In genomic region chr11:120102050-120102861, GRCh38 we compare ENCODE assay signal across 17 cellular contexts. TPM values are rescaled to one million over a fixed set of nuclear protein-coding genes. Genes with fewer than 3 reads are reported as not detected.
DNase-seq lines count a peak whose midpoint lies in the region; ATAC-seq and TF ChIP-seq lines count a peak whose summit lies in the region.
"Had no signal": no experiment of that assay in that cellular context is flagged by ENCODE, and none has a peak within 500 bp of the region (broad histone marks: within the 10 kb centered on the region; RNA-seq: fewer than 3 reads in every experiment).

No MANE protein-coding gene starts in this region.

- H3K4me3 ChIP-seq in heart right ventricle (no peak overlapping the region), neuronal stem cell (ENCODE audit: low read length in 2 of 2) (no peak overlapping the region), neural progenitor cell (no peak overlapping the region)
- H3K4me3 ChIP-seq: A549, GM12878, GM23338 had no signal

- H3K18ac ChIP-seq in neuronal stem cell (ENCODE audit: low read length) = peak overlapping the region; percentile 20

- peaks cover 0 to 63% (median 35%) of the 10 kb centered on the region in 7 donors for H3K27me3 ChIP-seq in heart right ventricle
- peaks cover 0 to 53% (median 0%) of the 10 kb centered on the region in 3 experiments for H3K27me3 ChIP-seq in neuronal stem cell (ENCODE audit: control insufficient read depth in 3 of 3, insufficient read depth in 3 of 3, low read depth in 1 of 3, low read length in 3 of 3)
- peaks cover 83% of the 10 kb centered on the region for H3K27me3 ChIP-seq in neural progenitor cell

- no peak overlapping the region for H3K4ac ChIP-seq in neuronal stem cell (ENCODE audit: low read length)

- H3K14ac ChIP-seq in neuronal stem cell (ENCODE audit: low read length) = no peak overlapping the region

- H3K4me2 ChIP-seq in neuronal stem cell (ENCODE audit: insufficient read depth, low read length, poor library complexity, severe bottlenecking) (no peak overlapping the region), neural progenitor cell (no peak overlapping the region)
- H3K4me2 ChIP-seq: A549, GM23338 had no signal

- no peak overlapping the region for H4K8ac ChIP-seq in neuronal stem cell (ENCODE audit: low read depth, low read length)

- H3K27ac ChIP-seq in heart right ventricle = no peak overlapping the region
- H3K27ac ChIP-seq in neuronal stem cell (replicated peaks; ENCODE audit: low read length) = no peak overlapping the region
- H3K27ac ChIP-seq in neural progenitor cell = no peak overlapping the region
- H3K27ac ChIP-seq: A549 had no signal

- H3K9ac ChIP-seq in neuronal stem cell (ENCODE audit: low read depth, low read length, poor library complexity) = no peak overlapping the region
- H3K9ac ChIP-seq in neural progenitor cell = no peak overlapping the region

- H2BK15ac ChIP-seq in neuronal stem cell (ENCODE audit: low read length) = no peak overlapping the region

- H2BK120ac ChIP-seq in neuronal stem cell (ENCODE audit: low read depth, low read length) = no peak overlapping the region

- peaks cover 11% of the 10 kb centered on the region for H3F3A ChIP-seq in neural progenitor cell (ENCODE audit: low read depth)

- H3K36me3 Mint-ChIP-seq in neural progenitor cell = peaks cover 2% of the 10 kb centered on the region
- H3K36me3 Mint-ChIP-seq: CD14-positive monocyte; CD8-positive, alpha-beta T cell had no signal

- H3K4me1 Mint-ChIP-seq in neural progenitor cell = peaks cover 45% of the 10 kb centered on the region
- H3K4me1 Mint-ChIP-seq: CD14-positive monocyte had no signal

- no peaks in the 10 kb centered on the region for H3K79me1 ChIP-seq in neuronal stem cell (ENCODE audit: low read depth, low read length)

- DNase-seq in Right ventricle myocardium superior (peak; percentile 12), heart right ventricle (no peak), NCI-H187 treated with DMSO at 0.1 percent for 48 hours (lab: John Stamatoyannopoulos, UW) (peak; percentile 24), neuronal stem cell (ENCODE audit: low spot score) (no peak), neural progenitor cell (ENCODE audit: low spot score) (no peak)
- DNase-seq in effector CD4-positive, alpha-beta T cell = no peak
- DNase-seq: CD8-positive, alpha-beta T cell; COR-L47; DMS153; H9 had no signal

- no peak overlapping the region for H3K4me3 Mint-ChIP-seq in neural progenitor cell
- H3K4me3 Mint-ChIP-seq: CD14-positive monocyte; CD8-positive, alpha-beta T cell; GM23338; H9 had no signal

- no peaks in the 10 kb centered on the region for H3K36me3 ChIP-seq in heart right ventricle
- H3K36me3 ChIP-seq in neuronal stem cell (replicated peaks in 1 of 2; ENCODE audit: control insufficient read depth in 2 of 2, insufficient read depth in 2 of 2, low read length in 2 of 2) = no peaks in the 10 kb centered on the region
- H3K36me3 ChIP-seq in neural progenitor cell = no peaks in the 10 kb centered on the region

- H3K9me3 ChIP-seq in heart right ventricle (no peaks in the 10 kb centered on the region), neuronal stem cell (replicated peaks in 1 of 2; ENCODE audit: control insufficient read depth in 2 of 2, insufficient read depth in 1 of 2, low read depth in 1 of 2, low read length in 2 of 2) (peaks cover 0 to 6% of the 10 kb centered on the region in 2 donors), neural progenitor cell (ENCODE audit: low read depth) (no peaks in the 10 kb centered on the region)
- H3K9me3 ChIP-seq: A549 had no signal

- H3K23ac ChIP-seq in neuronal stem cell (ENCODE audit: low read depth, low read length, poor library complexity) = no peak overlapping the region

- H2AK5ac ChIP-seq in neuronal stem cell (ENCODE audit: low read depth, low read length) = peak overlapping the region; percentile 14

- H3K27ac Mint-ChIP-seq in neural progenitor cell = no peak overlapping the region
- H3K27ac Mint-ChIP-seq: CD14-positive monocyte; CD8-positive, alpha-beta T cell; GM23338; H9 had no signal

- intact Hi-C loops in Right ventricle myocardium superior (cut with DNase I) (no loop called here), heart right ventricle (cut with DNase I) (loop anchor here in 4 of 10 donors (10.0 kb wide), 3 partner anchors 367 to 617 kb away; partner anchors contain the start of gene NECTIN1 (in 2 of the 4))

- peak overlapping the region; percentile 18 for H2BK12ac ChIP-seq in neuronal stem cell (ENCODE audit: low read length)

- no peaks in the 10 kb centered on the region for H3K4me1 ChIP-seq in heart right ventricle
- H3K4me1 ChIP-seq in neuronal stem cell (ENCODE audit: control insufficient read depth in 2 of 2, insufficient read depth in 1 of 2, low read depth in 1 of 2, low read length in 2 of 2) = peaks cover 0 to 18% of the 10 kb centered on the region in 2 donors
- peaks cover 26% of the 10 kb centered on the region for H3K4me1 ChIP-seq in neural progenitor cell
- H3K4me1 ChIP-seq: A549 had no signal

- no peak overlapping the region for H4K91ac ChIP-seq in neuronal stem cell (ENCODE audit: low read depth, low read length, poor library complexity)

- H2BK5ac ChIP-seq in neuronal stem cell (ENCODE audit: low read length) = no peak overlapping the region

- no peaks in the 10 kb centered on the region for H3K79me2 ChIP-seq in neural progenitor cell (ENCODE audit: low read depth)

- ATAC-seq in Right ventricle myocardium superior (ENCODE audit: poor library complexity) = no peak
- no peak for ATAC-seq in heart right ventricle
- ATAC-seq in HG02884 (IDR thresholded peaks at IDR 0.05; ENCODE audit: unreplicated experiment) = no peak
- ATAC-seq: A549; CD8-positive, alpha-beta T cell; GM12878; GM23338; HepG2 had no signal

- no peak overlapping the region for H2AFZ ChIP-seq in neuronal stem cell (ENCODE audit: low read length)
- no peak overlapping the region for H2AFZ ChIP-seq in neural progenitor cell (replicated peaks)
- H2AFZ ChIP-seq: GM23338 had no signal

- no peaks in the 10 kb centered on the region for H4K20me1 ChIP-seq in neural progenitor cell (ENCODE audit: low read depth)

- 73 to 83% methylated on average over 8 of the region's 8 CpGs for WGBS in heart right ventricle, 2 donors
- whole genome bisulfite sequencing in neuronal stem cell (ENCODE audit: extremely low coverage in 2 of 2, insufficient read length in 2 of 2, insufficient replicate concordance in 1 of 2), 2 donors = no CpG with 5 or more reads among the region's 8 CpGs

- peaks cover 21% of the 10 kb centered on the region for H3K27me3 Mint-ChIP-seq in neural progenitor cell (ENCODE audit: insufficient read depth, low read depth)

- TF ChIP-seq CTCF in heart right ventricle (IDR thresholded peaks at IDR 0.05) (no peak), neural progenitor cell (IDR thresholded peaks at IDR 0.05) (no peak)

- H3K9me3 Mint-ChIP-seq in neural progenitor cell = peaks cover 4% of the 10 kb centered on the region
- H3K9me3 Mint-ChIP-seq: CD8-positive, alpha-beta T cell had no signal

RNA-seq across cellular contexts. Expression of gene TRIM29, which starts 35.7 kb away (rescaled TPM):
- total RNA-seq in Right ventricle myocardium superior (not detected), heart right ventricle (under 1 TPM in 2 of 10 donors, not detected in 8; 0.30 to 0.64 TPM), neural progenitor cell (ENCODE audit: low replicate concordance) (0.11 TPM in 1 of 2 replicates, not detected in the other)
- under 1 TPM in 1 of 2 donors, not detected in 1; 0.17 TPM for polyA plus RNA-seq in heart right ventricle
- polyA plus RNA-seq in neuronal stem cell (2013, experiment 1 of 2) = 0.03 TPM
- not detected for polyA plus RNA-seq in neuronal stem cell (2013, experiment 2 of 2)
- total RNA-seq: CD8-positive, alpha-beta T cell; G401; GM12878; H9 had no signal
- polyA plus RNA-seq: CD14-positive monocyte, GM23338 had no signal

Comparison
In these comparisons a context has a peak if more than half of its experiments do, and no peak if none do; other contexts are left out.
1. DNase-seq: peak in Right ventricle myocardium superior (single experiment) and NCI-H187 treated with DMSO at 0.1 percent for 48 hours (single experiment); none in heart right ventricle (0 of 2), neuronal stem cell (single experiment), neural progenitor cell (single experiment) and effector CD4-positive, alpha-beta T cell (single experiment).